Comparison of ENCODE assay signal across 13 cellular contexts in the genomic region with DNA sequence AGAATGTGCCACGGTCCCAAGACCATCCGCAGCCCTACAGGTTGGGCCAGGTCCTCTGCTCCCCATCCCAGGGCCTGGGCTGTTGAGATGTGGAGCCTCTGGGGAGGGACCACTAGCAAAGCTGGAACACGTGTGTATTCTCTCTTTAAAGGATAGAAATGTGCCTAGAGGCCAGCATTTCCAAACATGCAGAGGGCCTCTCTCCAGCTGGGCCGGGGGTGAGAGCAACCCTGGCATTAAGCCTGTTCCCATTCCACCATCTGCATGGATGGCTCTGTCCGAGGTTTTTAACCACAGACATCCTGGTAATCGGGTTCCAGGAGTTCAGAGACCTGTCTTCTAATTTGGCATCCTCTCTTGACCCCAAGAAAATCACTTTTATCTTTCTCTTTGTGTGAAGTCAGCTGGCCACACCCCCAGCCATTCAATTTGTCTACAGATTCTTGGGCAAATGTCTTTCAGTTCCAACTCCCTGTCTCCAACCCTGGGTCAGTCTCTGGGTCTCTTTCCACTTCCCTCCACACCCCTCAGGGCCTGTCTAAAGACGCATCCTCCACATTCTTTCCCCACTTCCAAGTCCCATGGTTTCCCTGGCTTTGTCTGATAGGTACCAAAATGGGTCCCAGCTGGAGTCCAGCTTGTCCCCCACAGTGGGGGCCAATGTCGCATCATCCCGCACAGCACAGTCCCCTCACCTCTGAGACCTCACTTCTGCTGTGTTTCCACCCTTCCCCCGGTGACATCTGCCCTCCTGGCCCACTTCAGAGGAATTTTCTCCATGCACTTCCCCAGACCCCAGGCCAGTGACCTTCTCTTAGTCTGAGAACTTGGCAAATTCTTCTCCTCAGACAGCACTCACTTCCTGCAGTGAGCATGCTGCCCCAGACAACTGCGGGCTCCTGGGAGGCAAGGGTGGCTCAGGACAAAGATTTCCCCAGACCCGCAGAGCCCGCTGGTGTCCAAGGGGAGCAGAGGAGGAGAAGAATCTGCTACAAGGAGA. TPM values are rescaled to one million over a fixed set of nuclear protein-coding genes. Genes with fewer than 3 reads are reported as not detected.
DNase-seq lines count a peak whose midpoint lies in the region; ATAC-seq and TF ChIP-seq lines count a peak whose summit lies in the region.
"Had no signal": no experiment of that assay in that cellular context is flagged by ENCODE, and none has a peak within 500 bp of the region (broad histone marks: within the 10 kb centered on the region; RNA-seq: fewer than 3 reads in every experiment).

No MANE protein-coding gene starts in this region.

- no TSS peak for BruUV-seq in mammary epithelial cell (replicated peaks; lab: Mats Ljungman, UMichigan)

- ATAC-seq in lower lobe of right lung = peak; percentile 18 to 43
- no peak for ATAC-seq in HG02798 (IDR thresholded peaks at IDR 0.05; ENCODE audit: poor library complexity, unreplicated experiment)

- DNase-seq in HT1080 (ENCODE audit: low read depth) (peak; percentile 8), mammary epithelial cell (no peak), lower lobe of right lung (no peak), substantia nigra (lab: John Stamatoyannopoulos, UW) (no peak), Ammon's horn (ENCODE audit: low spot score) (no peak)
- no peak for DNase-seq in activated CD4-positive, CD25-positive, alpha-beta regulatory T cell treated with anti-CD3 and anti-CD28 coated beads, Interleukin-2, amount 50 U/mL, for 72 hours
- no peak for DNase-seq in CD4-positive, alpha-beta memory T cell
- DNase-seq: activated CD4-positive, alpha-beta T cell treated with anti-CD3 and anti-CD28 coated beads for 4 hours; DMS153; NCI-H1694 treated with DMSO at 0.1 percent for 48 hours; RPMI8226 had no signal

- dilution Hi-C loops in mammary epithelial cell (cut with HindIII; ENCODE audit: low sequenced_read_pairs) = no loop called here

- 53% methylated on average over 12 of the region's 13 CpGs for WGBS in mammary epithelial cell (ENCODE audit: low coverage, missing lambda C conversion rate)

- no peak overlapping the region for H3K27ac ChIP-seq in mammary epithelial cell (ENCODE audit: insufficient read depth, low read depth, low read length)
- H3K27ac ChIP-seq in lower lobe of right lung = peak overlapping the region; percentile 77
- peak overlapping the region; percentile 39 for H3K27ac ChIP-seq in substantia nigra (ENCODE audit: low read depth, low read length, poor library complexity, severe bottlenecking)
- H3K27ac ChIP-seq in CD4-positive, alpha-beta memory T cell (ENCODE audit: low read depth, low read length) = no peak overlapping the region

- POLR2A ChIA-PET in CD4-positive, alpha-beta memory T cell (lab: Charles Lee; ENCODE audit: partially characterized antibody) = no interaction called here

- H4K20me1 ChIP-seq in mammary epithelial cell (ENCODE audit: insufficient read depth, low read length) = no peaks in the 10 kb centered on the region

- H3K27ac Mint-ChIP-seq in CD4-positive, alpha-beta memory T cell = no peak overlapping the region
- H3K27ac Mint-ChIP-seq: activated naive CD8-positive, alpha-beta T cell had no signal

- no peaks in the 10 kb centered on the region for H3K79me2 ChIP-seq in mammary epithelial cell (ENCODE audit: insufficient read depth, low read length)

- peaks cover 3% of the 10 kb centered on the region in 2 donors for H3K27me3 Mint-ChIP-seq in CD4-positive, alpha-beta memory T cell
- H3K27me3 Mint-ChIP-seq: activated naive CD8-positive, alpha-beta T cell had no signal

- H3K36me3 Mint-ChIP-seq in CD4-positive, alpha-beta memory T cell = no peaks in the 10 kb centered on the region
- H3K36me3 Mint-ChIP-seq: activated naive CD8-positive, alpha-beta T cell had no signal

- intact Hi-C loops in mammary epithelial cell (cut with micrococcal nuclease) (loop anchor here (1.0 kb wide), 1 partner anchor 25 kb away; no protein-coding TSS in a partner anchor), lower lobe of right lung (cut with DNase I) (no loop called here)
- intact Hi-C loops in CD4-positive, alpha-beta memory T cell (cut with micrococcal nuclease) = no loop called here

- no peaks in the 10 kb centered on the region for H3K9me3 Mint-ChIP-seq in CD4-positive, alpha-beta memory T cell

- H3K36me3 ChIP-seq in mammary epithelial cell (ENCODE audit: insufficient read depth, low read length) = no peaks in the 10 kb centered on the region
- no peaks in the 10 kb centered on the region for H3K36me3 ChIP-seq in lower lobe of right lung
- no peaks in the 10 kb centered on the region for H3K36me3 ChIP-seq in CD4-positive, alpha-beta memory T cell (ENCODE audit: insufficient read depth, low read length)

- in situ Hi-C loops in mammary epithelial cell (cut with MboI; ENCODE audit: low sequenced_read_pairs in 2 of 2) = no loop called here

- H3K9me3 ChIP-seq in mammary epithelial cell (replicated peaks; ENCODE audit: insufficient read depth, low read length) (no peaks in the 10 kb centered on the region), lower lobe of right lung (no peaks in the 10 kb centered on the region)
- H3K9me3 ChIP-seq in CD4-positive, alpha-beta memory T cell (ENCODE audit: control insufficient read depth in 1 of 2, low read length in 2 of 2) = no peaks in the 10 kb centered on the region

- H3K4me2 ChIP-seq in mammary epithelial cell (ENCODE audit: insufficient read depth, low read depth, low read length) = peak overlapping the region; percentile 81

- no peak overlapping the region for H3K9ac ChIP-seq in mammary epithelial cell (ENCODE audit: insufficient read depth, low read length)

- H3K4me1 ChIP-seq in mammary epithelial cell (ENCODE audit: insufficient read depth, low read length) = peaks cover 30% of the 10 kb centered on the region
- H3K4me1 ChIP-seq in lower lobe of right lung = peaks cover 47% of the 10 kb centered on the region
- no peaks in the 10 kb centered on the region for H3K4me1 ChIP-seq in CD4-positive, alpha-beta memory T cell (ENCODE audit: insufficient read depth, low read length)

- no peaks in the 10 kb centered on the region for H3K27me3 ChIP-seq in mammary epithelial cell (ENCODE audit: insufficient read depth, low read length)
- H3K27me3 ChIP-seq in lower lobe of right lung (ENCODE audit: low read depth) = no peaks in the 10 kb centered on the region
- H3K27me3 ChIP-seq in CD4-positive, alpha-beta memory T cell (ENCODE audit: insufficient read depth, low read length) = no peaks in the 10 kb centered on the region

- no peaks in the 10 kb centered on the region for H3K4me1 Mint-ChIP-seq in CD4-positive, alpha-beta memory T cell

- H3K4me3 Mint-ChIP-seq in CD4-positive, alpha-beta memory T cell = no peak overlapping the region
- H3K4me3 Mint-ChIP-seq: activated naive CD8-positive, alpha-beta T cell had no signal

- CTCF ChIA-PET in mammary epithelial cell (lab: Charles Lee; ENCODE audit: low non-redundant PET) = no interaction called here
- CTCF ChIA-PET in CD4-positive, alpha-beta memory T cell (lab: Charles Lee; ENCODE audit: partially characterized antibody) = no interaction called here

- H3K4me3 ChIP-seq in mammary epithelial cell (replicated peaks in 1 of 3; ENCODE audit: insufficient read depth in 1 of 3, low read depth in 2 of 3, low read length in 3 of 3) (no peak overlapping the region), lower lobe of right lung (no peak overlapping the region)
- no peak overlapping the region for H3K4me3 ChIP-seq in CD4-positive, alpha-beta memory T cell (ENCODE audit: low read length in 2 of 2)

- TF ChIP-seq CTCF in mammary epithelial cell (conservative IDR thresholded peaks at IDR 0.05 in 1 of 2, IDR thresholded peaks at IDR 0.05 in 1 of 2; ENCODE audit: extremely low read depth in 1 of 2, insufficient read depth in 1 of 2, low read depth in 1 of 2, low read length in 2 of 2) (no peak), lower lobe of right lung (IDR thresholded peaks at IDR 0.05) (no peak)

- peak overlapping the region; percentile 99 for H2AFZ ChIP-seq in mammary epithelial cell (ENCODE audit: low read depth, low read length)

RNA-seq across cellular contexts. Expression of a gene that starts 56.8 kb away (rescaled TPM):
- 3.7 and 4.1 TPM in 2 replicates for total RNA-seq in HT1080 (2014; rRNA removed; shearing (Covaris generic))
- 4.2 and 5.1 TPM in 2 replicates for polyA plus RNA-seq in HT1080 (2015; cell fraction: cytosol; rRNA removed)
- polyA plus RNA-seq in HT1080 (2015; cell fraction: nucleus; rRNA removed) = 17.0 and 17.2 TPM in 2 replicates
- total RNA-seq in mammary epithelial cell = 10 to 100 TPM in 1 of 2 donors, 1 to 10 TPM in 1; 7.5 to 12.8 TPM
- polyA plus RNA-seq in mammary epithelial cell = 4.1 TPM
- polyA minus RNA-seq in mammary epithelial cell = 9.8 TPM
- total RNA-seq in lower lobe of right lung = 11.0 TPM
- 1 to 10 TPM; 5.1 to 5.5 TPM for total RNA-seq in CD4-positive, alpha-beta memory T cell
- polyA plus RNA-seq in CD4-positive, alpha-beta memory T cell = 1 to 10 TPM; 1.7 to 2.1 TPM

Comparison
In these comparisons a context has a peak if more than half of its experiments do, and no peak if none do; other contexts are left out.
1. H3K27ac ChIP-seq: peak in lower lobe of right lung (single experiment) and substantia nigra (single experiment); none in mammary epithelial cell (single experiment) and CD4-positive, alpha-beta memory T cell (single experiment).